Comparison of ENCODE assay signal across 9 cellular contexts in the genomic region with DNA sequence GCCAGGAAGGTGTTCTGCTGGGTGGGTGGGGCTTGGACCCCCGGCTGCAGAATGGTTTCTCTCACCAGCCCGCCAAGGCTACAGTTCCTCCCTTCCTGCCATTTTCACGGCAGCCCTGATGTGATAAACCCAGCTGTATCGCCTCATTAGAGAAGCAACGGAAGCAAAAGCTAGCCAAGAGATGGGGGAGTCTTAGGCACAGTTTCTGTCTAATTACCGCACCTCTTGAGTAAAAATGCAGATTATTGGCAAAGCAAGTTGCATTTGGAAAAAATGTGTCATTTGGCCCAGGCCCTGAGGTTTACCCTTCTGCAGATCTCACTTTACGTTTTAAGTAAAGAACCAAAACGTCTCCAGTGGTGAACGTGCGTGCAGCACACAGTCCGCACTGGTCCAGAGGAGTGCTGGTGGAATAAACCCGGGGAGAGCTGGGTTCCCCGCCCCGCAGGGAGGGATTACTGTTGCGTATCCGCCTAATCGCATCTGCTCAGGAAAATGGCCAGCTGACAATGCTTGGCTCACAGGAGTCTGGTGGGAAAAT.
DNase-seq lines count a peak whose midpoint lies in the region; ATAC-seq and TF ChIP-seq lines count a peak whose summit lies in the region.
"Had no signal": no experiment of that assay in that cellular context is flagged by ENCODE, and none has a peak within 500 bp of the region (broad histone marks: within the 10 kb centered on the region; RNA-seq: fewer than 3 reads in every experiment).

No MANE protein-coding gene starts in this region.

- H3K36me3 ChIP-seq in breast epithelium (peaks cover 4% of the 10 kb centered on the region), mammary epithelial cell (ENCODE audit: insufficient read depth, low read length) (peaks cover 2% of the 10 kb centered on the region)

- peaks cover 38% of the 10 kb centered on the region for H3K4me1 Mint-ChIP-seq in central memory CD8-positive, alpha-beta T cell
- peaks cover 17% of the 10 kb centered on the region for H3K4me1 Mint-ChIP-seq in memory B cell
- H3K4me1 Mint-ChIP-seq in activated T-helper 2 cell treated with anti-CD3 and anti-CD28 coated beads, Interferon-gamma antibody, Interleukin-2, Interleukin-4, amounts not matched to agents 10 μg/mL and 5 μg/mL and 100 μg/mL, durations not matched to agents 14 hours and 24 hours and 36 hours (ENCODE audit: low read depth) = peaks cover 16% of the 10 kb centered on the region
- H3K4me1 Mint-ChIP-seq in MCF 10A (ENCODE audit: insufficient read depth, unreplicated experiment) = peaks cover 18% of the 10 kb centered on the region

- POLR2A ChIA-PET in MCF 10A (lab: Yijun Ruan, JAX) = interaction anchor here (0.6 to 1.4 kb wide), 4 partner anchors 9 to 536 kb away, joined by 3 to 5 read pairs (median 3); no protein-coding TSS in a partner anchor

- H3K27me3 ChIP-seq in breast epithelium (no peaks in the 10 kb centered on the region), mammary epithelial cell (ENCODE audit: insufficient read depth, low read length) (no peaks in the 10 kb centered on the region)

- DNase-seq in breast epithelium (ENCODE audit: low spot score in 2 of 2) (no peak), mammary epithelial cell (no peak), memory B cell (ENCODE audit: low spot score in 2 of 2) (no peak), ureter (ENCODE audit: low spot score) (peak; percentile 63), MCF 10A (ENCODE audit: unreplicated experiment) (no peak)
- DNase-seq in central memory CD8-positive, alpha-beta T cell (ENCODE audit: low spot score in 2 of 2) = no peak
- DNase-seq in activated T-helper 2 cell treated with anti-CD3 and anti-CD28 coated beads, Interferon-gamma antibody, Interleukin-2, Interleukin-4, amounts not matched to agents 10 μg/mL and 5 μg/mL and 100 μg/mL, durations not matched to agents 14 hours and 24 hours and 36 hours (ENCODE audit: low spot score) = no peak
- no peak for DNase-seq in activated CD4-positive, CD25-positive, alpha-beta regulatory T cell treated with anti-CD3 and anti-CD28 coated beads, Interleukin-2, amount 50 U/mL, for 72 hours

- intact Hi-C loops in breast epithelium (cut with DNase I; ENCODE audit: low total_unique reads) (no loop called here), mammary epithelial cell (cut with micrococcal nuclease) (no loop called here), MCF 10A (cut with micrococcal nuclease) (no loop called here)
- intact Hi-C loops in activated T-helper 2 cell treated with anti-CD3 and anti-CD28 coated beads, Interferon-gamma antibody, Interleukin-2, Interleukin-4, amounts not matched to agents 10 μg/mL and 5 μg/mL and 100 μg/mL, durations not matched to agents 14 hours and 24 hours and 36 hours (cut with micrococcal nuclease) = no loop called here

- H3K27me3 Mint-ChIP-seq in central memory CD8-positive, alpha-beta T cell = no peaks in the 10 kb centered on the region
- H3K27me3 Mint-ChIP-seq in memory B cell = no peaks in the 10 kb centered on the region
- no peaks in the 10 kb centered on the region for H3K27me3 Mint-ChIP-seq in activated T-helper 2 cell treated with anti-CD3 and anti-CD28 coated beads, Interferon-gamma antibody, Interleukin-2, Interleukin-4, amounts not matched to agents 10 μg/mL and 5 μg/mL and 100 μg/mL, durations not matched to agents 14 hours and 24 hours and 36 hours (ENCODE audit: low read depth)
- H3K27me3 Mint-ChIP-seq in MCF 10A (ENCODE audit: insufficient read depth, unreplicated experiment) = no peaks in the 10 kb centered on the region
- H3K27me3 Mint-ChIP-seq: IgD-negative memory B cell had no signal

- peaks cover 8% of the 10 kb centered on the region for H3K36me3 Mint-ChIP-seq in central memory CD8-positive, alpha-beta T cell (ENCODE audit: insufficient read depth)
- H3K36me3 Mint-ChIP-seq in memory B cell (peaks cover 20% of the 10 kb centered on the region), MCF 10A (ENCODE audit: insufficient read depth, unreplicated experiment) (peaks cover 19% of the 10 kb centered on the region)
- peaks cover 29% of the 10 kb centered on the region for H3K36me3 Mint-ChIP-seq in activated T-helper 2 cell treated with anti-CD3 and anti-CD28 coated beads, Interferon-gamma antibody, Interleukin-2, Interleukin-4, amounts not matched to agents 10 μg/mL and 5 μg/mL and 100 μg/mL, durations not matched to agents 14 hours and 24 hours and 36 hours (ENCODE audit: low read depth)

- 94% methylated on average over 17 of the region's 17 CpGs for WGBS in mammary epithelial cell (ENCODE audit: low coverage, missing lambda C conversion rate)

- no peak overlapping the region for H3K4me2 ChIP-seq in mammary epithelial cell (ENCODE audit: insufficient read depth, low read depth, low read length)

- H3K79me2 ChIP-seq in mammary epithelial cell (ENCODE audit: insufficient read depth, low read length) = peaks cover 80% of the 10 kb centered on the region

- dilution Hi-C loops in mammary epithelial cell (cut with HindIII; ENCODE audit: low sequenced_read_pairs) = no loop called here

- H3K9me3 ChIP-seq in breast epithelium (no peaks in the 10 kb centered on the region), mammary epithelial cell (replicated peaks; ENCODE audit: insufficient read depth, low read length) (no peaks in the 10 kb centered on the region)

- no peak overlapping the region for H2AFZ ChIP-seq in mammary epithelial cell (ENCODE audit: low read depth, low read length)

- no peak overlapping the region for H3K9ac ChIP-seq in mammary epithelial cell (ENCODE audit: insufficient read depth, low read length)

- in situ Hi-C loops in mammary epithelial cell (cut with MboI; ENCODE audit: low sequenced_read_pairs in 2 of 2) = no loop called here

- no TSS peak for BruUV-seq in mammary epithelial cell (replicated peaks; lab: Mats Ljungman, UMichigan)
- no TSS peak for BruUV-seq in MCF 10A (replicated peaks; lab: Mats Ljungman, UMichigan)

- no peak overlapping the region for H3K27ac Mint-ChIP-seq in central memory CD8-positive, alpha-beta T cell (ENCODE audit: low read depth)
- H3K27ac Mint-ChIP-seq in memory B cell (no peak overlapping the region), MCF 10A (ENCODE audit: low read depth, unreplicated experiment) (no peak overlapping the region)
- no peak overlapping the region for H3K27ac Mint-ChIP-seq in activated T-helper 2 cell treated with anti-CD3 and anti-CD28 coated beads, Interferon-gamma antibody, Interleukin-2, Interleukin-4, amounts not matched to agents 10 μg/mL and 5 μg/mL and 100 μg/mL, durations not matched to agents 14 hours and 24 hours and 36 hours
- H3K27ac Mint-ChIP-seq: IgD-negative memory B cell had no signal

- no peaks in the 10 kb centered on the region for H3K4me1 ChIP-seq in breast epithelium
- H3K4me1 ChIP-seq in mammary epithelial cell (ENCODE audit: insufficient read depth, low read length) = no peaks in the 10 kb centered on the region

- peak overlapping the region; percentile 4 to 52 (median 17) for H3K4me3 ChIP-seq in breast epithelium
- no peak overlapping the region for H3K4me3 ChIP-seq in mammary epithelial cell (replicated peaks in 1 of 3; ENCODE audit: insufficient read depth in 1 of 3, low read depth in 2 of 3, low read length in 3 of 3)

- peak; percentile 58 for ATAC-seq in central memory CD8-positive, alpha-beta T cell (replicated peaks; ENCODE audit: extremely low read depth, poor library complexity, severe bottlenecking)
- peak; percentile 42 for ATAC-seq in memory B cell (ENCODE audit: low read depth)

- CTCF ChIA-PET in mammary epithelial cell (lab: Charles Lee; ENCODE audit: low non-redundant PET) = no interaction called here
- CTCF ChIA-PET in MCF 10A (lab: Yijun Ruan, JAX) = interaction anchor here (0.6 to 1.6 kb wide), 4 partner anchors 9 to 191 kb away, joined by 3 to 5 read pairs (median 3); no protein-coding TSS in a partner anchor

- no peak for TF ChIP-seq POLR2A in breast epithelium (IDR thresholded peaks at IDR 0.05)

- H3K27ac ChIP-seq in breast epithelium = no peak overlapping the region
- no peak overlapping the region for H3K27ac ChIP-seq in mammary epithelial cell (ENCODE audit: insufficient read depth, low read depth, low read length)

- H3K9me3 Mint-ChIP-seq in central memory CD8-positive, alpha-beta T cell = no peaks in the 10 kb centered on the region
- H3K9me3 Mint-ChIP-seq in memory B cell (no peaks in the 10 kb centered on the region), MCF 10A (ENCODE audit: unreplicated experiment) (no peaks in the 10 kb centered on the region)
- no peaks in the 10 kb centered on the region for H3K9me3 Mint-ChIP-seq in activated T-helper 2 cell treated with anti-CD3 and anti-CD28 coated beads, Interferon-gamma antibody, Interleukin-2, Interleukin-4, amounts not matched to agents 10 μg/mL and 5 μg/mL and 100 μg/mL, durations not matched to agents 14 hours and 24 hours and 36 hours
- H3K9me3 Mint-ChIP-seq: IgD-negative memory B cell had no signal

- TF ChIP-seq CTCF in breast epithelium (IDR thresholded peaks at IDR 0.05) (no peak), mammary epithelial cell (conservative IDR thresholded peaks at IDR 0.05 in 1 of 2, IDR thresholded peaks at IDR 0.05 in 1 of 2; ENCODE audit: extremely low read depth in 1 of 2, insufficient read depth in 1 of 2, low read depth in 1 of 2, low read length in 2 of 2) (no peak), MCF 10A (IDR thresholded peaks at IDR 0.05; ENCODE audit: unreplicated experiment) (no peak)

- peak overlapping the region; percentile 21 for H3K4me3 Mint-ChIP-seq in central memory CD8-positive, alpha-beta T cell
- H3K4me3 Mint-ChIP-seq in memory B cell (peak overlapping the region; percentile 9), MCF 10A (ENCODE audit: unreplicated experiment) (no peak overlapping the region)
- no peak overlapping the region for H3K4me3 Mint-ChIP-seq in activated T-helper 2 cell treated with anti-CD3 and anti-CD28 coated beads, Interferon-gamma antibody, Interleukin-2, Interleukin-4, amounts not matched to agents 10 μg/mL and 5 μg/mL and 100 μg/mL, durations not matched to agents 14 hours and 24 hours and 36 hours (ENCODE audit: low read depth)

- H4K20me1 ChIP-seq in mammary epithelial cell (ENCODE audit: insufficient read depth, low read length) = no peaks in the 10 kb centered on the region

Comparison
In these comparisons a context has a peak if more than half of its experiments do, and no peak if none do; other contexts are left out.
1. H3K4me3 ChIP-seq: peak in breast epithelium (3 of 3); none in mammary epithelial cell (0 of 3).
2. H3K4me3 Mint-ChIP-seq: peak in central memory CD8-positive, alpha-beta T cell (single experiment) and memory B cell (single experiment); none in activated T-helper 2 cell treated with anti-CD3 and anti-CD28 coated beads, Interferon-gamma antibody, Interleukin-2, Interleukin-4, amounts not matched to agents 10 μg/mL and 5 μg/mL and 100 μg/mL, durations not matched to agents 14 hours and 24 hours and 36 hours (single experiment) and MCF 10A (single experiment).